Comparison of ENCODE assay signal across 16 cellular contexts in genomic region chr15:42788725-42789124, GRCh38.
"Had no signal": no experiment of that assay in that cellular context is flagged by ENCODE, and none has a peak within 500 bp of the region (broad histone marks: within the 10 kb centered on the region; RNA-seq: fewer than 3 reads in every experiment).

No MANE protein-coding gene starts in this region.

- H3K4me3 ChIP-seq: ascending aorta, breast epithelium, dorsolateral prefrontal cortex, heart left ventricle, ovary had no signal

- H3K27ac ChIP-seq: ascending aorta, breast epithelium, dorsolateral prefrontal cortex, heart left ventricle, ovary had no signal

- H3K36me3 ChIP-seq: breast epithelium, ovary had no signal

- H3K4me1 ChIP-seq: ascending aorta, breast epithelium, heart left ventricle had no signal

- H3K27ac Mint-ChIP-seq: endodermal cell; naive thymus-derived CD4-positive, alpha-beta T cell; stimulated activated memory B cell treated with anti-CD40 and anti-IgM and Interleukin-4, amounts not matched to agents 10 μg/mL and 1 μg/mL and 100 μg/mL, for 72 hours; T-helper 17 cell had no signal

- H3K9me3 Mint-ChIP-seq: endodermal cell; naive thymus-derived CD4-positive, alpha-beta T cell; stimulated activated memory B cell treated with anti-CD40 and anti-IgM and Interleukin-4, amounts not matched to agents 10 μg/mL and 1 μg/mL and 100 μg/mL, for 72 hours had no signal

- H3K4me3 Mint-ChIP-seq: endodermal cell; naive thymus-derived CD4-positive, alpha-beta T cell; stimulated activated memory B cell treated with anti-CD40 and anti-IgM and Interleukin-4, amounts not matched to agents 10 μg/mL and 1 μg/mL and 100 μg/mL, for 72 hours; T-helper 17 cell had no signal

- H3K9me3 ChIP-seq: ascending aorta, breast epithelium, heart left ventricle, ovary had no signal

- H3K4me1 Mint-ChIP-seq: endodermal cell; naive thymus-derived CD4-positive, alpha-beta T cell; stimulated activated memory B cell treated with anti-CD40 and anti-IgM and Interleukin-4, amounts not matched to agents 10 μg/mL and 1 μg/mL and 100 μg/mL, for 72 hours had no signal

- DNase-seq: activated CD4-positive, alpha-beta T cell treated with anti-CD3 and anti-CD28 coated beads, Interleukin-2, amount 50 U/mL, for 1 hour; activated naive CD4-positive, alpha-beta T cell treated with Interleukin-2 at 50 U/mL for 16 hours; activated T-cell treated with anti-CD3 and anti-CD28 coated beads for 4 hours; cerebellar nuclear complex; dorsolateral prefrontal cortex; endodermal cell; heart left ventricle; left cardiac atrium; mammary epithelial cell; naive thymus-derived CD4-positive, alpha-beta T cell; ovary; retina; T-helper 17 cell had no signal

- ATAC-seq: heart left ventricle; left cardiac atrium; naive thymus-derived CD4-positive, alpha-beta T cell; stimulated activated memory B cell treated with anti-CD40 and anti-IgM and Interleukin-4, amounts not matched to agents 10 μg/mL and 1 μg/mL and 100 μg/mL, for 72 hours; T-helper 17 cell had no signal

- H3K27me3 Mint-ChIP-seq: naive thymus-derived CD4-positive, alpha-beta T cell; stimulated activated memory B cell treated with anti-CD40 and anti-IgM and Interleukin-4, amounts not matched to agents 10 μg/mL and 1 μg/mL and 100 μg/mL, for 72 hours; T-helper 17 cell had no signal

- H3K27me3 ChIP-seq: ascending aorta, breast epithelium, dorsolateral prefrontal cortex, heart left ventricle, ovary had no signal
